Comparison of ENCODE assay signal across 12 cellular contexts in genomic region chr6:41469156-41469950, GRCh38.
A peak's percentile ranks its signal among the peaks of the same experiment; 100 is the strongest.
DNase-seq lines count a peak whose midpoint lies in the region; ATAC-seq and TF ChIP-seq lines count a peak whose summit lies in the region.
"Had no signal": no experiment of that assay in that cellular context is flagged by ENCODE, and none has a peak within 500 bp of the region (broad histone marks: within the 10 kb centered on the region; RNA-seq: fewer than 3 reads in every experiment).

No MANE protein-coding gene starts in this region.

- no peak for TF ChIP-seq CTCF in GM13976 (IDR thresholded peaks at IDR 0.05; ENCODE audit: borderline replicate concordance, control extremely low read depth, extremely low read depth, insufficient read depth, missing control alignments)

- DNase-seq in T-helper 1 cell (no peak), NT2/D1 (ENCODE audit: low read depth, low spot score) (no peak), retina (peak; percentile 43), GM13976 (ENCODE audit: low spot score) (no peak), mucosa of gallbladder (ENCODE audit: low spot score) (no peak)
- DNase-seq: ACHN, NCI-H226, SHP77 treated with DMSO at 0.1 percent for 48 hours had no signal

- peaks cover 80% of the 10 kb centered on the region for H3K27me3 Mint-ChIP-seq in T-helper 1 cell treated with Interleukin-12 subunit alpha and Interleukin-12 subunit beta and Interleukin-4 antibody, amounts not matched to agents 30 μg/mL and 1 μg/mL, for 36 hours (ENCODE audit: low read depth)

- in situ Hi-C loops in GM13976 (cut with MboI; ENCODE audit: low sequenced_read_pairs, unreplicated experiment): no loop called here

- H3K27ac Mint-ChIP-seq in T-helper 1 cell treated with Interleukin-12 subunit alpha and Interleukin-12 subunit beta and Interleukin-4 antibody, amounts not matched to agents 30 μg/mL and 1 μg/mL, for 36 hours: no peak overlapping the region

- H3K36me3 ChIP-seq in NT2/D1 (ENCODE audit: insufficient read depth, insufficient read length, low read length) (no peaks in the 10 kb centered on the region), iPS-15b (ENCODE audit: control insufficient read depth, insufficient read depth, low read length) (no peaks in the 10 kb centered on the region)

- H3K4me3 Mint-ChIP-seq in T-helper 1 cell treated with Interleukin-12 subunit alpha and Interleukin-12 subunit beta and Interleukin-4 antibody, amounts not matched to agents 30 μg/mL and 1 μg/mL, for 36 hours: peak overlapping the region; percentile 36

- H3K9ac ChIP-seq in NT2/D1 (ENCODE audit: insufficient read length, low read depth) (peak overlapping the region; percentile 74), iPS-15b (ENCODE audit: low read depth, low read length) (no peak overlapping the region)

- H3K36me3 Mint-ChIP-seq in T-helper 1 cell treated with Interleukin-12 subunit alpha and Interleukin-12 subunit beta and Interleukin-4 antibody, amounts not matched to agents 30 μg/mL and 1 μg/mL, for 36 hours (ENCODE audit: low read depth): no peaks in the 10 kb centered on the region

- H3K4me1 Mint-ChIP-seq in T-helper 1 cell treated with Interleukin-12 subunit alpha and Interleukin-12 subunit beta and Interleukin-4 antibody, amounts not matched to agents 30 μg/mL and 1 μg/mL, for 36 hours (ENCODE audit: low read depth): peaks cover 5% of the 10 kb centered on the region

- no peak for ATAC-seq in HG03520 (IDR thresholded peaks at IDR 0.05; ENCODE audit: unreplicated experiment)

- peak overlapping the region; percentile 40 for H3K4me3 ChIP-seq in NT2/D1 (ENCODE audit: insufficient read length, low read depth)
- peak overlapping the region; percentile 54 for H3K4me3 ChIP-seq in iPS-15b (ENCODE audit: low read depth, low read length)
- H3K4me3 ChIP-seq: K562 had no signal

- H3K4me1 ChIP-seq in NT2/D1 (ENCODE audit: insufficient read depth, insufficient read length): peaks cover 18% of the 10 kb centered on the region
- peaks cover 16% of the 10 kb centered on the region for H3K4me1 ChIP-seq in iPS-15b (ENCODE audit: control insufficient read depth, insufficient read depth, low read length)

- no peaks in the 10 kb centered on the region for H3K9me3 ChIP-seq in NT2/D1 (ENCODE audit: insufficient read depth, low read length)
- H3K9me3 ChIP-seq in iPS-15b (ENCODE audit: control insufficient read depth, insufficient read depth, low read length): no peaks in the 10 kb centered on the region

- H3K27me3 ChIP-seq in NT2/D1 (ENCODE audit: insufficient read depth, insufficient read length) (peaks cover 49% of the 10 kb centered on the region), iPS-15b (ENCODE audit: control insufficient read depth, insufficient read depth, low read length) (peaks cover 93% of the 10 kb centered on the region)

- no peaks in the 10 kb centered on the region for H3K9me3 Mint-ChIP-seq in T-helper 1 cell treated with Interleukin-12 subunit alpha and Interleukin-12 subunit beta and Interleukin-4 antibody, amounts not matched to agents 30 μg/mL and 1 μg/mL, for 36 hours
